In genomic region chr3:11562277-11562881, GRCh38 we compare ENCODE assay signal across 19 cellular contexts.
DNase-seq lines count a peak whose midpoint lies in the region; ATAC-seq and TF ChIP-seq lines count a peak whose summit lies in the region.
"Had no signal": no experiment of that assay in that cellular context is flagged by ENCODE, and none has a peak within 500 bp of the region (broad histone marks: within the 10 kb centered on the region; RNA-seq: fewer than 3 reads in every experiment).

No MANE protein-coding gene starts in this region.

- peak overlapping the region; percentile 17 for H3K27ac ChIP-seq in effector memory CD4-positive, alpha-beta T cell (ENCODE audit: insufficient read depth, low read length, poor library complexity, severe bottlenecking)
- H3K27ac ChIP-seq in tibial nerve (peak overlapping the region in 3 of 4 donors; percentile 60 to 97 (median 83)), lower lobe of right lung (no peak overlapping the region)
- H3K27ac ChIP-seq: upper lobe of right lung had no signal

- CTCF ChIA-PET in activated naive CD4-positive, alpha-beta T cell treated with anti-CD3 and anti-CD28 coated beads, Interleukin-2, amount 10 ng/mL, durations not matched to agents 7 days and 5 days (lab: Charles Lee): no interaction called here
- CTCF ChIA-PET in GM10248 (lab: Yijun Ruan, JAX): interaction anchor here (0.9 to 1.9 kb wide), 2 partner anchors 13 to 44 kb away, joined by 3 to 6 read pairs; no protein-coding TSS in a partner anchor

- no peak for TF ChIP-seq POLR2A in tibial nerve (IDR thresholded peaks at IDR 0.05)

- H3K9me3 Mint-ChIP-seq in activated naive CD4-positive, alpha-beta T cell treated with anti-CD3 and anti-CD28 coated beads, Interleukin-2, amount 10 ng/mL, durations not matched to agents 7 days and 5 days: no peaks in the 10 kb centered on the region
- H3K9me3 Mint-ChIP-seq in nephron progenitor cell: no peaks in the 10 kb centered on the region
- H3K9me3 Mint-ChIP-seq: activated naive CD4-positive, alpha-beta T cell treated with anti-CD3 and anti-CD28 coated beads for 36 hours; CD4-positive, alpha-beta memory T cell had no signal

- H3K27ac Mint-ChIP-seq in activated naive CD4-positive, alpha-beta T cell treated with anti-CD3 and anti-CD28 coated beads, Interleukin-2, amount 10 ng/mL, durations not matched to agents 7 days and 5 days: no peak overlapping the region
- H3K27ac Mint-ChIP-seq in nephron progenitor cell: peak overlapping the region; percentile 83
- H3K27ac Mint-ChIP-seq: activated naive CD4-positive, alpha-beta T cell treated with anti-CD3 and anti-CD28 coated beads for 36 hours had no signal

- no peaks in the 10 kb centered on the region for H3K4me1 Mint-ChIP-seq in activated naive CD4-positive, alpha-beta T cell treated with anti-CD3 and anti-CD28 coated beads, Interleukin-2, amount 10 ng/mL, durations not matched to agents 7 days and 5 days
- peaks cover 78% of the 10 kb centered on the region for H3K4me1 Mint-ChIP-seq in nephron progenitor cell

- TF ChIP-seq EP300 in tibial nerve (IDR thresholded peaks at IDR 0.05): no peak

- intact Hi-C loops in lower lobe of right lung (cut with DNase I): no loop called here

- H3K9me3 ChIP-seq in effector memory CD4-positive, alpha-beta T cell (ENCODE audit: control insufficient read depth, low read length): no peaks in the 10 kb centered on the region
- H3K9me3 ChIP-seq in tibial nerve: no peaks in the 10 kb centered on the region
- H3K9me3 ChIP-seq in lower lobe of right lung: no peaks in the 10 kb centered on the region
- H3K9me3 ChIP-seq: upper lobe of right lung had no signal

- TF ChIP-seq CTCF in nephron progenitor cell (IDR thresholded peaks at IDR 0.05) (no peak), tibial nerve (IDR thresholded peaks at IDR 0.05) (no peak), GM10248 (IDR thresholded peaks at IDR 0.05; ENCODE audit: control extremely low read depth, extremely low read depth, low read depth, missing control alignments) (no peak), lower lobe of right lung (IDR thresholded peaks at IDR 0.05) (no peak)

- ATAC-seq in lower lobe of right lung: no peak
- ATAC-seq: GM12878, PC-3, upper lobe of right lung had no signal

- no peak overlapping the region for H3K4me3 Mint-ChIP-seq in activated naive CD4-positive, alpha-beta T cell treated with anti-CD3 and anti-CD28 coated beads, Interleukin-2, amount 10 ng/mL, durations not matched to agents 7 days and 5 days
- no peak overlapping the region for H3K4me3 Mint-ChIP-seq in nephron progenitor cell
- H3K4me3 Mint-ChIP-seq: activated naive CD4-positive, alpha-beta T cell treated with anti-CD3 and anti-CD28 coated beads for 36 hours; CD4-positive, alpha-beta memory T cell had no signal

- peak; percentile 11 for DNase-seq in activated naive CD4-positive, alpha-beta T cell treated with anti-CD3 and anti-CD28 coated beads, Interleukin-2, amount 10 ng/mL, durations not matched to agents 7 days and 5 days
- DNase-seq in activated naive CD4-positive, alpha-beta T cell treated with Interleukin-2 at 50 U/mL for 16 hours: no peak
- no peak for DNase-seq in effector memory CD4-positive, alpha-beta T cell
- no peak for DNase-seq in nephron progenitor cell
- no peak for DNase-seq in tibial nerve (ENCODE audit: low spot score in 2 of 2)
- no peak for DNase-seq in GM10248 (ENCODE audit: extremely low spot score)
- DNase-seq in epidermal melanocyte (ENCODE audit: insufficient read length, low spot score): no peak
- no peak for DNase-seq in lower lobe of right lung
- DNase-seq: activated naive CD4-positive, alpha-beta T cell treated with anti-CD3 and anti-CD28 coated beads for 36 hours; CD4-positive, alpha-beta memory T cell; cerebellar nuclear complex; EL; erythroblast; hypothalamus; NCI-H187; occipital lobe; PC-3; upper lobe of right lung had no signal

- WGBS in tibial nerve, 2 donors: 83 to 89% methylated on average over 13 to 15 of the region's 17 CpGs

- no peaks in the 10 kb centered on the region for H3K4me1 ChIP-seq in effector memory CD4-positive, alpha-beta T cell (ENCODE audit: control insufficient read depth, insufficient read depth, low read length, poor library complexity, severe bottlenecking)
- peaks cover 3 to 96% (median 60%) of the 10 kb centered on the region in 4 donors for H3K4me1 ChIP-seq in tibial nerve
- H3K4me1 ChIP-seq in lower lobe of right lung: peaks cover 19% of the 10 kb centered on the region

- H3K27me3 Mint-ChIP-seq in activated naive CD4-positive, alpha-beta T cell treated with anti-CD3 and anti-CD28 coated beads, Interleukin-2, amount 10 ng/mL, durations not matched to agents 7 days and 5 days: no peaks in the 10 kb centered on the region
- no peaks in the 10 kb centered on the region for H3K27me3 Mint-ChIP-seq in nephron progenitor cell (ENCODE audit: low read depth, poor library complexity)
- H3K27me3 Mint-ChIP-seq: CD4-positive, alpha-beta memory T cell had no signal

- POLR2A ChIA-PET in GM10248 (lab: Yijun Ruan, JAX): no interaction called here

- peaks cover 57% of the 10 kb centered on the region for H3K36me3 ChIP-seq in effector memory CD4-positive, alpha-beta T cell (ENCODE audit: control insufficient read depth, insufficient read depth, low read length)
- H3K36me3 ChIP-seq in tibial nerve: peaks cover 0 to 69% (median 4%) of the 10 kb centered on the region in 3 donors
- peaks cover 58% of the 10 kb centered on the region for H3K36me3 ChIP-seq in lower lobe of right lung

- peaks cover 27% of the 10 kb centered on the region for H3K36me3 Mint-ChIP-seq in activated naive CD4-positive, alpha-beta T cell treated with anti-CD3 and anti-CD28 coated beads, Interleukin-2, amount 10 ng/mL, durations not matched to agents 7 days and 5 days
- H3K36me3 Mint-ChIP-seq in nephron progenitor cell (ENCODE audit: low read depth): peaks cover 61% of the 10 kb centered on the region

- no peak overlapping the region for H3K4me3 ChIP-seq in effector memory CD4-positive, alpha-beta T cell (ENCODE audit: insufficient read depth, low read depth, low read length, poor library complexity, severe bottlenecking)
- H3K4me3 ChIP-seq in tibial nerve (no peak overlapping the region), lower lobe of right lung (no peak overlapping the region)
- H3K4me3 ChIP-seq: GM12878, upper lobe of right lung had no signal

- H3K27me3 ChIP-seq in effector memory CD4-positive, alpha-beta T cell (replicated peaks; ENCODE audit: control insufficient read depth, insufficient read depth, low read length, poor library complexity, severe bottlenecking): no peaks in the 10 kb centered on the region
- H3K27me3 ChIP-seq in tibial nerve: no peaks in the 10 kb centered on the region
- H3K27me3 ChIP-seq in lower lobe of right lung (ENCODE audit: low read depth): no peaks in the 10 kb centered on the region
- H3K27me3 ChIP-seq: upper lobe of right lung had no signal
